ENCODE assay signal across 10 cellular contexts in the genomic region with DNA sequence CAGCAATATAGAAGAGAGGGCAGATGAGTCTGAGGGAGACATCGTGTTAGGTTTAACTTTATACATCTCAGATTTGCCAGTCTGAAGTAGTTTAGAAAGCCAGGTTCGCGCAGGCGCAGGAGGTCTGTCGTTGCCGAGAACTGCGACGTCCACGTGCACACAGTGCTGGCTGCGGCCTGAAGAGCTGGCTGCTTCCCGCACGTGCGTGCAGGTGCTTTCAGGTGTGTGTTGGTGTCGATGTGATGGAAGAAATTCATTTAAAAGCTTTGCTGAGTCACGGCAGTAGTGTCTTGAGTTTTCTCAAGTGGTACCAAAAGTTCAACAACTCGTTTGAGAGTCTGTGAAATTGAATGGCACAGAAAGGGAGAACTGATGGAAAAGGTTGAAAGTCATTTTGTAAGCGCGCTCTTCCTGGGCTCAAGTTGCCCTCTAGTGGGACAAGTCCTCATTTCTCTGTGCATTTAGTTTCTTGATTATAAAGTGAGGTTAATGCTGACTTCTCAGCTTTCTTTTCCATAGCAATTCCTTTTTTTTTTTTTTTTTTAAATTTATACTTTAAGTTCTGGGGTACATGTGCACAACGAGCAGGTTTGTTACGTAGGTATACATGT. TPM values are rescaled to one million over a fixed set of nuclear protein-coding genes. Genes with fewer than 3 reads are reported as not detected.
DNase-seq lines count a peak whose midpoint lies in the region; ATAC-seq, FAIRE-seq and TF ChIP-seq lines count a peak whose summit lies in the region.
"Had no signal": no experiment of that assay in that cellular context is flagged by ENCODE, and none has a peak within 500 bp of the region (broad histone marks: within the 10 kb centered on the region; RNA-seq: fewer than 3 reads in every experiment).

No MANE protein-coding gene starts in this region.

- H3K27me3 ChIP-seq in bronchial epithelial cell (ENCODE audit: control insufficient read depth, insufficient read depth, low read length) (no peaks in the 10 kb centered on the region), tibial nerve (no peaks in the 10 kb centered on the region)
- no peaks in the 10 kb centered on the region for H3K27me3 ChIP-seq in naive thymus-derived CD4-positive, alpha-beta T cell (ENCODE audit: control insufficient read depth in 2 of 2, insufficient read depth in 2 of 2, low read length in 2 of 2)
- H3K27me3 ChIP-seq: heart left ventricle had no signal

- no peak for FAIRE-seq in bronchial epithelial cell (lab: Jason Lieb, UNC)

- POLR2A ChIA-PET in naive thymus-derived CD4-positive, alpha-beta T cell (lab: Charles Lee) = interaction anchor here (1.3 kb wide), 2 partner anchors 12 to 30 kb away, joined by 3 to 4 read pairs; no protein-coding TSS in a partner anchor

- H3K27ac ChIP-seq in naive thymus-derived CD4-positive, alpha-beta T cell (ENCODE audit: low read depth, low read length) = no peak overlapping the region
- H3K27ac ChIP-seq in tibial nerve = no peak overlapping the region
- H3K27ac ChIP-seq: heart left ventricle had no signal

- no peaks in the 10 kb centered on the region for H3K9me3 Mint-ChIP-seq in naive thymus-derived CD4-positive, alpha-beta T cell

- no peak for TF ChIP-seq POLR2A in tibial nerve (IDR thresholded peaks at IDR 0.05)

- CTCF ChIA-PET in naive thymus-derived CD4-positive, alpha-beta T cell (lab: Charles Lee) = interaction anchor here (0.8 kb wide), 1 partner anchor 15 kb away, joined by 3 read pairs; no protein-coding TSS in a partner anchor

- peak; percentile 34 for ATAC-seq in naive thymus-derived CD4-positive, alpha-beta T cell

- H3K27ac Mint-ChIP-seq in naive thymus-derived CD4-positive, alpha-beta T cell = peak overlapping the region in 7 of 9 donors; percentile 9 to 83 (median 39)

- TF ChIP-seq RAD21 in Ishikawa (IDR thresholded peaks at IDR 0.05; ENCODE audit: low read depth) = peak; percentile 7; the same call in 1 of the 2 replicates

- H3K36me3 ChIP-seq in bronchial epithelial cell (ENCODE audit: control insufficient read depth, insufficient read depth, low read length) = peaks cover 7% of the 10 kb centered on the region
- H3K36me3 ChIP-seq in naive thymus-derived CD4-positive, alpha-beta T cell (ENCODE audit: control insufficient read depth in 2 of 3, insufficient read depth in 3 of 3, low read length in 3 of 3) = peaks cover 4 to 38% (median 5%) of the 10 kb centered on the region in 3 experiments
- H3K36me3 ChIP-seq in tibial nerve = peaks cover 0 to 60% (median 5%) of the 10 kb centered on the region in 3 donors

- peaks cover 4 to 15% (median 6%) of the 10 kb centered on the region in 5 donors for H3K36me3 Mint-ChIP-seq in naive thymus-derived CD4-positive, alpha-beta T cell

- no peaks in the 10 kb centered on the region for H3K9me3 ChIP-seq in naive thymus-derived CD4-positive, alpha-beta T cell (ENCODE audit: control insufficient read depth in 2 of 3, low read length in 3 of 3)
- no peaks in the 10 kb centered on the region for H3K9me3 ChIP-seq in tibial nerve
- H3K9me3 ChIP-seq: heart left ventricle had no signal

- H3K4me3 ChIP-seq in bronchial epithelial cell (ENCODE audit: low read depth, low read length) = no peak overlapping the region
- no peak overlapping the region for H3K4me3 ChIP-seq in naive thymus-derived CD4-positive, alpha-beta T cell (ENCODE audit: low read length)
- no peak overlapping the region for H3K4me3 ChIP-seq in tibial nerve
- H3K4me3 ChIP-seq: heart left ventricle had no signal

- peak overlapping the region in 1 of 10 donors; percentile 0 for H3K4me3 Mint-ChIP-seq in naive thymus-derived CD4-positive, alpha-beta T cell

- intact Hi-C loops in naive thymus-derived CD4-positive, alpha-beta T cell (cut with micrococcal nuclease) = loop anchor here (1.0 to 10.0 kb wide), 4 partner anchors 18 to 564 kb away; a partner anchor contains a TSS

- WGBS in tibial nerve, 2 donors = 86 to 90% methylated on average over 20 of the region's 20 CpGs

- H3K4me1 Mint-ChIP-seq in naive thymus-derived CD4-positive, alpha-beta T cell = peaks cover 8 to 29% (median 21%) of the 10 kb centered on the region in 7 donors

- peak; percentile 38 for TF ChIP-seq CTCF in bronchial epithelial cell (IDR thresholded peaks at IDR 0.05; ENCODE audit: insufficient read depth, low read length, severe bottlenecking)
- no peak for TF ChIP-seq CTCF in tibial nerve (IDR thresholded peaks at IDR 0.05)

- no peaks in the 10 kb centered on the region for H3K27me3 Mint-ChIP-seq in naive thymus-derived CD4-positive, alpha-beta T cell

- TF ChIP-seq EP300 in Ishikawa (IDR thresholded peaks at IDR 0.05; ENCODE audit: borderline replicate concordance) (no peak), tibial nerve (IDR thresholded peaks at IDR 0.05) (no peak)

- H3K4me1 ChIP-seq in naive thymus-derived CD4-positive, alpha-beta T cell (ENCODE audit: control insufficient read depth in 2 of 2, insufficient read depth in 2 of 2, low read length in 2 of 2) = peaks cover 3% of the 10 kb centered on the region in 2 donors
- peaks cover 0 to 6% (median 0%) of the 10 kb centered on the region in 4 donors for H3K4me1 ChIP-seq in tibial nerve

- DNase-seq in DMS79 treated with DMSO at 0.1 percent for 48 hours (lab: John Stamatoyannopoulos, UW) (peak; percentile 20), bronchial epithelial cell (ENCODE audit: low read depth) (peak; percentile 18), HT-29 (ENCODE audit: low spot score) (no peak), tibial nerve (ENCODE audit: low spot score in 2 of 2) (no peak), ecto neural progenitor cell (ENCODE audit: low spot score) (no peak)
- DNase-seq in naive thymus-derived CD4-positive, alpha-beta T cell = peak in 3 of 9 donors; percentile 7 to 23 (median 21)
- no peak for DNase-seq in stimulated activated CD4-positive, alpha-beta T cell treated with anti-CD3 and anti-CD28 coated beads, Interleukin-2, amount 100 ng/mL, for 24 hours
- DNase-seq: heart left ventricle; NK-92 treated with Interleukin-12 subunit alpha and Interleukin-12 subunit beta, amount 100 ng/mL, for 24 hours had no signal

TF ChIP-seq in Ishikawa, 13 proteins besides CTCF, POLR2A, EP300 and RAD21 (continues in another document):
- TF ChIP-seq TEAD4 (IDR thresholded peaks at IDR 0.05) = no peak
- no peak for TF ChIP-seq TCF12 (IDR thresholded peaks at IDR 0.05; ENCODE audit: low read depth)
- TF ChIP-seq FOXM1 (IDR thresholded peaks at IDR 0.05; ENCODE audit: borderline replicate concordance, low read depth) = no peak
- TF ChIP-seq, protein P1, sequence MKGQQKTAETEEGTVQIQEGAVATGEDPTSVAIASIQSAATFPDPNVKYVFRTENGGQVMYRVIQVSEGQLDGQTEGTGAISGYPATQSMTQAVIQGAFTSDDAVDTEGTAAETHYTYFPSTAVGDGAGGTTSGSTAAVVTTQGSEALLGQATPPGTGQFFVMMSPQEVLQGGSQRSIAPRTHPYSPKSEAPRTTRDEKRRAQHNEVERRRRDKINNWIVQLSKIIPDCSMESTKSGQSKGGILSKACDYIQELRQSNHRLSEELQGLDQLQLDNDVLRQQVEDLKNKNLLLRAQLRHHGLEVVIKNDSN (IDR thresholded peaks at IDR 0.05) = no peak
- no peak for TF ChIP-seq TAF1 (IDR thresholded peaks at IDR 0.05; ENCODE audit: low read depth)
- TF ChIP-seq, protein P2, sequence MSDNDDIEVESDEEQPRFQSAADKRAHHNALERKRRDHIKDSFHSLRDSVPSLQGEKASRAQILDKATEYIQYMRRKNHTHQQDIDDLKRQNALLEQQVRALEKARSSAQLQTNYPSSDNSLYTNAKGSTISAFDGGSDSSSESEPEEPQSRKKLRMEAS (IDR thresholded peaks at IDR 0.05) = no peak
- no peak for TF ChIP-seq CREB1 (IDR thresholded peaks at IDR 0.05; ENCODE audit: low read depth)
- no peak for TF ChIP-seq EGR1 (IDR thresholded peaks at IDR 0.05)
- no peak for TF ChIP-seq NFIC (IDR thresholded peaks at IDR 0.05)
- TF ChIP-seq YY1 (IDR thresholded peaks at IDR 0.05; ENCODE audit: low read depth) = no peak
- TF ChIP-seq, protein P3, sequence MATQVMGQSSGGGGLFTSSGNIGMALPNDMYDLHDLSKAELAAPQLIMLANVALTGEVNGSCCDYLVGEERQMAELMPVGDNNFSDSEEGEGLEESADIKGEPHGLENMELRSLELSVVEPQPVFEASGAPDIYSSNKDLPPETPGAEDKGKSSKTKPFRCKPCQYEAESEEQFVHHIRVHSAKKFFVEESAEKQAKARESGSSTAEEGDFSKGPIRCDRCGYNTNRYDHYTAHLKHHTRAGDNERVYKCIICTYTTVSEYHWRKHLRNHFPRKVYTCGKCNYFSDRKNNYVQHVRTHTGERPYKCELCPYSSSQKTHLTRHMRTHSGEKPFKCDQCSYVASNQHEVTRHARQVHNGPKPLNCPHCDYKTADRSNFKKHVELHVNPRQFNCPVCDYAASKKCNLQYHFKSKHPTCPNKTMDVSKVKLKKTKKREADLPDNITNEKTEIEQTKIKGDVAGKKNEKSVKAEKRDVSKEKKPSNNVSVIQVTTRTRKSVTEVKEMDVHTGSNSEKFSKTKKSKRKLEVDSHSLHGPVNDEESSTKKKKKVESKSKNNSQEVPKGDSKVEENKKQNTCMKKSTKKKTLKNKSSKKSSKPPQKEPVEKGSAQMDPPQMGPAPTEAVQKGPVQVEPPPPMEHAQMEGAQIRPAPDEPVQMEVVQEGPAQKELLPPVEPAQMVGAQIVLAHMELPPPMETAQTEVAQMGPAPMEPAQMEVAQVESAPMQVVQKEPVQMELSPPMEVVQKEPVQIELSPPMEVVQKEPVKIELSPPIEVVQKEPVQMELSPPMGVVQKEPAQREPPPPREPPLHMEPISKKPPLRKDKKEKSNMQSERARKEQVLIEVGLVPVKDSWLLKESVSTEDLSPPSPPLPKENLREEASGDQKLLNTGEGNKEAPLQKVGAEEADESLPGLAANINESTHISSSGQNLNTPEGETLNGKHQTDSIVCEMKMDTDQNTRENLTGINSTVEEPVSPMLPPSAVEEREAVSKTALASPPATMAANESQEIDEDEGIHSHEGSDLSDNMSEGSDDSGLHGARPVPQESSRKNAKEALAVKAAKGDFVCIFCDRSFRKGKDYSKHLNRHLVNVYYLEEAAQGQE (IDR thresholded peaks at IDR 0.05; ENCODE audit: low read depth) = no peak

RNA-seq across cellular contexts. Expression of a gene that starts 18.7 kb away (rescaled TPM):
- total RNA-seq in bronchial epithelial cell (11.1 and 11.3 TPM in 2 replicates), tibial nerve (10 to 100 TPM in 3 of 4 donors, 1 to 10 TPM in 1; 9.6 to 14.4 (median 12.9) TPM)
- total RNA-seq in naive thymus-derived CD4-positive, alpha-beta T cell = 10 to 100 TPM; 30.3 to 52.6 (median 43.4) TPM
- polyA plus RNA-seq in naive thymus-derived CD4-positive, alpha-beta T cell = 10 to 100 TPM; 16.9 to 28.1 TPM
- total RNA-seq in HT-29 (2014; rRNA removed; shearing (Covaris generic)) = 7.2 and 7.7 TPM in 2 replicates

RNA-seq across cellular contexts. Expression of a gene that starts 25.9 kb away (rescaled TPM):
- total RNA-seq in bronchial epithelial cell = 54.5 and 55.8 TPM in 2 replicates
- 100 to 1,000 TPM in 2 of 5 experiments, 10 to 100 TPM in 3; 23.4 to 159 (median 44.9) TPM for total RNA-seq in naive thymus-derived CD4-positive, alpha-beta T cell
- 10 to 100 TPM; 26.8 to 34.6 TPM for polyA plus RNA-seq in naive thymus-derived CD4-positive, alpha-beta T cell
- 66.9 and 70.7 TPM in 2 replicates for total RNA-seq in HT-29 (2014; rRNA removed; shearing (Covaris generic))
- total RNA-seq in tibial nerve = 10 to 100 TPM; 25.5 to 41.0 (median 33.4) TPM

RNA-seq across cellular contexts. Expression of a gene that starts 49.2 kb away (rescaled TPM):
- total RNA-seq in bronchial epithelial cell (not detected in 2 replicates), tibial nerve (under 1 TPM in 1 of 4 donors, not detected in 3; 0.30 TPM)
- not detected for total RNA-seq in naive thymus-derived CD4-positive, alpha-beta T cell
- not detected for polyA plus RNA-seq in naive thymus-derived CD4-positive, alpha-beta T cell
- total RNA-seq in HT-29 (2014; rRNA removed; shearing (Covaris generic)) = not detected in 2 replicates

Comparison
In these comparisons a context has a peak if more than half of its experiments do, and no peak if none do; other contexts are left out.
1. DNase-seq: peak in DMS79 treated with DMSO at 0.1 percent for 48 hours (single experiment) and bronchial epithelial cell (single experiment); none in stimulated activated CD4-positive, alpha-beta T cell treated with anti-CD3 and anti-CD28 coated beads, Interleukin-2, amount 100 ng/mL, for 24 hours (0 of 2), HT-29 (single experiment), tibial nerve (0 of 2) and ecto neural progenitor cell (single experiment).